ENCODE assay signal across 20 cellular contexts in genomic region chr3:29212789-29213433, GRCh38.
"Had no signal": no experiment of that assay in that cellular context is flagged by ENCODE, and none has a peak within 500 bp of the region (broad histone marks: within the 10 kb centered on the region; RNA-seq: fewer than 3 reads in every experiment).

No MANE protein-coding gene starts in this region.

- H3K36me3 Mint-ChIP-seq: activated CD8-positive, alpha-beta memory T cell treated with anti-CD3 and anti-CD28 coated beads, Interleukin-2, amount 10 ng/mL, durations not matched to agents 7 days and 5 days; activated naive CD8-positive, alpha-beta T cell; brain; memory B cell; naive thymus-derived CD8-positive, alpha-beta T cell had no signal

- H3K27ac ChIP-seq: coronary artery, foreskin keratinocyte, SJCRH30, suprapubic skin, upper lobe of left lung had no signal

- H3K4me3 ChIP-seq: coronary artery, SJCRH30, suprapubic skin, upper lobe of left lung had no signal

- H3K9me3 Mint-ChIP-seq: brain; memory B cell; naive thymus-derived CD8-positive, alpha-beta T cell had no signal

- DNase-seq: activated CD4-positive, alpha-beta T cell treated with anti-CD3 and anti-CD28 coated beads, Interleukin-2, amount 50 U/mL, for 4 hours; activated CD8-positive, alpha-beta memory T cell treated with anti-CD3 and anti-CD28 coated beads, Interleukin-2, amount 10 ng/mL, durations not matched to agents 7 days and 5 days; activated effector memory CD4-positive, alpha-beta T cell treated with anti-CD3 and anti-CD28 coated beads, Interleukin-2, amount 50 U/mL, for 16 hours; activated T-cell treated with anti-CD3 and anti-CD28 coated beads, Interleukin-2, amount 50 U/mL, for 1 hour; kidney; left ventricle myocardium superior; naive thymus-derived CD8-positive, alpha-beta T cell; posterior cingulate gyrus; retina; SJCRH30; stimulated activated CD4-positive, alpha-beta T cell treated with anti-CD3 and anti-CD28 coated beads, Interleukin-2, amount 100 ng/mL, for 48 hours; stimulated activated naive CD4-positive, alpha-beta T cell; upper lobe of left lung had no signal

- H3K4me1 ChIP-seq: foreskin keratinocyte, SJCRH30, suprapubic skin, upper lobe of left lung had no signal

- H3K36me3 ChIP-seq: SJCRH30, suprapubic skin, upper lobe of left lung had no signal

- H3K9me3 ChIP-seq: SJCRH30, suprapubic skin, upper lobe of left lung had no signal

- H3K27me3 Mint-ChIP-seq: activated CD8-positive, alpha-beta memory T cell treated with anti-CD3 and anti-CD28 coated beads, Interleukin-2, amount 10 ng/mL, durations not matched to agents 7 days and 5 days; activated naive CD8-positive, alpha-beta T cell; central memory CD8-positive, alpha-beta T cell; memory B cell had no signal

- H3K27me3 ChIP-seq: foreskin keratinocyte, SJCRH30, suprapubic skin, upper lobe of left lung had no signal

- H3K27ac Mint-ChIP-seq: activated CD8-positive, alpha-beta memory T cell treated with anti-CD3 and anti-CD28 coated beads, Interleukin-2, amount 10 ng/mL, durations not matched to agents 7 days and 5 days; activated naive CD8-positive, alpha-beta T cell; brain; memory B cell; naive thymus-derived CD8-positive, alpha-beta T cell had no signal

- ATAC-seq: activated CD8-positive, alpha-beta memory T cell treated with anti-CD3 and anti-CD28 coated beads, Interleukin-2, amount 10 ng/mL, durations not matched to agents 7 days and 5 days; foreskin keratinocyte; left ventricle myocardium superior; naive thymus-derived CD8-positive, alpha-beta T cell had no signal

- H3K4me3 Mint-ChIP-seq: activated CD8-positive, alpha-beta memory T cell treated with anti-CD3 and anti-CD28 coated beads, Interleukin-2, amount 10 ng/mL, durations not matched to agents 7 days and 5 days; activated naive CD8-positive, alpha-beta T cell; brain; central memory CD8-positive, alpha-beta T cell; memory B cell; naive thymus-derived CD8-positive, alpha-beta T cell had no signal

- H3K4me1 Mint-ChIP-seq: central memory CD8-positive, alpha-beta T cell; memory B cell; naive thymus-derived CD8-positive, alpha-beta T cell had no signal
